Comparison of ENCODE assay signal across 11 cellular contexts in the genomic region with DNA sequence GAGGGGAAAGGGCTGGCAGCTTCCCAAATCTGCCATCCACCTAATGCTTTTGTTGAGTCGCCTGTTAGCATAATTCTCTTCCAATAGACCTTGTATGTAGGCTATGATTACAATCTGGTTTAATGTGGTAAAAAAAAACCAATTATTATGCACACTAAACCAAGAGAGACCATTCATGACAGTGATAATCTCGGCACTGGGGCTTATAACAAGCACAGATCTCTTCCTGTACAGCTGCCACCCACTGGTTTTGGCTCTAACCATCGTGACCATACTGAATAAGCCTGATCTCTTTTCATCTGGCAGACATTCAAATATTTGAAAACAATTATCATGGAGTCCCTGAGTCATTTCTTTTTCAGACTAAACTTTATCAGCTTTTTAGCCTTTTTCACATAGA. TPM values are rescaled to one million over a fixed set of nuclear protein-coding genes. Genes with fewer than 3 reads are reported as not detected.
DNase-seq lines count a peak whose midpoint lies in the region; ATAC-seq and TF ChIP-seq lines count a peak whose summit lies in the region.
"Had no signal": no experiment of that assay in that cellular context is flagged by ENCODE, and none has a peak within 500 bp of the region (broad histone marks: within the 10 kb centered on the region; RNA-seq: fewer than 3 reads in every experiment).

No MANE protein-coding gene starts in this region.

- no peaks in the 10 kb centered on the region for H3K9me3 Mint-ChIP-seq in effector memory CD8-positive, alpha-beta T cell

- no peak overlapping the region for H3K4me3 Mint-ChIP-seq in effector memory CD8-positive, alpha-beta T cell

- peaks cover 6% of the 10 kb centered on the region for H3K4me1 ChIP-seq in KMS-11 (ENCODE audit: low read depth, poor library complexity, severe bottlenecking)
- H3K4me1 ChIP-seq in fibroblast of lung (ENCODE audit: control insufficient read depth, extremely low read depth, insufficient read depth, low read length), result no peaks in the 10 kb centered on the region
- H3K4me1 ChIP-seq in sigmoid colon, result no peaks in the 10 kb centered on the region

- H3K27ac ChIP-seq in KMS-11, result no peak overlapping the region
- no peak overlapping the region for H3K27ac ChIP-seq in fibroblast of lung (ENCODE audit: insufficient read depth, low read length)
- H3K27ac ChIP-seq in sigmoid colon, result no peak overlapping the region

- H3K9ac ChIP-seq in KMS-11 (no peak overlapping the region), fibroblast of lung (ENCODE audit: insufficient read depth, low read length) (no peak overlapping the region)

- H3K9me3 ChIP-seq in fibroblast of lung (ENCODE audit: control insufficient read depth, insufficient read depth, low read depth, low read length) (no peaks in the 10 kb centered on the region), sigmoid colon (no peaks in the 10 kb centered on the region)

- H3K4me2 ChIP-seq in KMS-11 (0 out of 2 replicates have a peak overlapping the region, but pooled peaks have one; percentile 2), fibroblast of lung (ENCODE audit: extremely low read depth, insufficient read depth, low read length) (no peak overlapping the region)

- TF ChIP-seq CTCF in AG10803 (conservative IDR thresholded peaks at IDR 0.05; ENCODE audit: low read length), result no peak
- TF ChIP-seq CTCF in KMS-11 (conservative IDR thresholded peaks at IDR 0.05; ENCODE audit: low read depth, low read length), result no peak
- no peak for TF ChIP-seq CTCF in fibroblast of lung (conservative IDR thresholded peaks at IDR 0.05 in 1 of 2, IDR thresholded peaks at IDR 0.05 in 1 of 2; ENCODE audit: low read depth in 1 of 2, low read length in 2 of 2)
- no peak for TF ChIP-seq CTCF in sigmoid colon (IDR thresholded peaks at IDR 0.05)

- 24 to 38% methylated on average over 3 of the region's 3 CpGs for WGBS in sigmoid colon, 2 donors

- ATAC-seq in effector memory CD8-positive, alpha-beta T cell (replicated peaks), result no peak

- H4K20me1 ChIP-seq in KMS-11 (ENCODE audit: insufficient read depth) (no peaks in the 10 kb centered on the region), fibroblast of lung (ENCODE audit: control insufficient read depth, extremely low read depth, insufficient read depth, low read length) (no peaks in the 10 kb centered on the region)

- H2AFZ ChIP-seq in KMS-11 (ENCODE audit: low read depth) (no peak overlapping the region), fibroblast of lung (ENCODE audit: low read length) (no peak overlapping the region)

- TF ChIP-seq EP300 in sigmoid colon (IDR thresholded peaks at IDR 0.05), result no peak

- H3K36me3 ChIP-seq in KMS-11 (ENCODE audit: insufficient read depth), result no peaks in the 10 kb centered on the region
- H3K36me3 ChIP-seq in fibroblast of lung (ENCODE audit: control insufficient read depth, insufficient read depth, low read length), result no peaks in the 10 kb centered on the region
- no peaks in the 10 kb centered on the region for H3K36me3 ChIP-seq in sigmoid colon

- peaks cover 20 to 28% of the 10 kb centered on the region in 2 donors for H3K27me3 Mint-ChIP-seq in effector memory CD8-positive, alpha-beta T cell

- no peak overlapping the region for H3K27ac Mint-ChIP-seq in effector memory CD8-positive, alpha-beta T cell

- H3K79me2 ChIP-seq in KMS-11 (ENCODE audit: insufficient read depth, low read depth), result no peaks in the 10 kb centered on the region
- H3K79me2 ChIP-seq in fibroblast of lung (ENCODE audit: control insufficient read depth, insufficient read depth, low read length), result no peaks in the 10 kb centered on the region

- H3K4me1 Mint-ChIP-seq in effector memory CD8-positive, alpha-beta T cell (ENCODE audit: low read depth in 2 of 2), result no peaks in the 10 kb centered on the region

- H3K27me3 ChIP-seq in KMS-11 (ENCODE audit: insufficient read depth, low read depth) (no peaks in the 10 kb centered on the region), fibroblast of lung (ENCODE audit: control insufficient read depth, insufficient read depth, low read length) (no peaks in the 10 kb centered on the region), sigmoid colon (no peaks in the 10 kb centered on the region)

- no peak overlapping the region for H3K4me3 ChIP-seq in AG10803 (ENCODE audit: low read length)
- no peak overlapping the region for H3K4me3 ChIP-seq in KMS-11 (IDR thresholded peaks at IDR 0.05; ENCODE audit: insufficient read depth, low read depth, low read length)
- no peak overlapping the region for H3K4me3 ChIP-seq in fibroblast of lung (replicated peaks in 1 of 4; ENCODE audit: control extremely low read depth in 1 of 4, insufficient read depth in 1 of 4, low read depth in 3 of 4, low read length in 4 of 4)
- H3K4me3 ChIP-seq in sigmoid colon, result no peak overlapping the region

- DNase-seq in AG10803 (ENCODE audit: low read depth) (peak; percentile 88), NCI-H82 treated with DMSO at 0.1 percent for 48 hours (lab: John Stamatoyannopoulos, UW; ENCODE audit: unreplicated experiment) (peak; percentile 60), fibroblast of lung (ENCODE audit: low read depth in 2 of 2) (peak; percentile 28 to 98), sigmoid colon (no peak), medulla oblongata (ENCODE audit: extremely low spot score) (no peak), SIG-M5 (lab: John Stamatoyannopoulos, UW) (no peak)
- DNase-seq in effector memory CD8-positive, alpha-beta T cell, result no peak
- DNase-seq: activated T-cell treated with anti-CD3 and anti-CD28 coated beads for 4 hours, erythroblast, RPMI8226 had no signal

- peaks cover 3% of the 10 kb centered on the region for H3K36me3 Mint-ChIP-seq in effector memory CD8-positive, alpha-beta T cell (ENCODE audit: insufficient read depth)

- intact Hi-C loops in sigmoid colon (cut with DNase I), result no loop called here

- no peak for TF ChIP-seq POLR2A in sigmoid colon (IDR thresholded peaks at IDR 0.05)

RNA-seq across cellular contexts. Expression of a gene that starts 12.0 kb away (rescaled TPM):
- 0.26 and 0.99 TPM in 2 replicates for total RNA-seq in fibroblast of lung
- polyA plus RNA-seq in fibroblast of lung, result 0.84 and 0.93 TPM in 2 replicates
- 0.40 and 0.43 TPM in 2 replicates for polyA plus RNA-seq in fibroblast of lung (2012)
- polyA minus RNA-seq in fibroblast of lung (ENCODE audit: low replicate concordance), result not detected in 2 replicates
- under 1 TPM; 0.16 to 0.71 (median 0.27) TPM for total RNA-seq in sigmoid colon
- under 1 TPM in 2 of 3 donors, not detected in 1; under 0.01 to 0.07 TPM for polyA plus RNA-seq in sigmoid colon

Comparison
In these comparisons a context has a peak if more than half of its experiments do, and no peak if none do; other contexts are left out.
1. DNase-seq: peak in AG10803 (single experiment), NCI-H82 treated with DMSO at 0.1 percent for 48 hours (single experiment) and fibroblast of lung (2 of 2); none in sigmoid colon (single experiment), medulla oblongata (single experiment), effector memory CD8-positive, alpha-beta T cell (0 of 3) and SIG-M5 (single experiment).